In genomic region chr2:12915792-12916191, GRCh38 we compare ENCODE assay signal across 17 cellular contexts.
DNase-seq lines count a peak whose midpoint lies in the region; ATAC-seq, FAIRE-seq and TF ChIP-seq lines count a peak whose summit lies in the region.
"Had no signal": no experiment of that assay in that cellular context is flagged by ENCODE, and none has a peak within 500 bp of the region (broad histone marks: within the 10 kb centered on the region; RNA-seq: fewer than 3 reads in every experiment).

No MANE protein-coding gene starts in this region.

- H3K4me1 ChIP-seq in HepG2 (ENCODE audit: insufficient read depth, low read length): no peaks in the 10 kb centered on the region
- H3K4me1 ChIP-seq in right lobe of liver: no peaks in the 10 kb centered on the region
- no peaks in the 10 kb centered on the region for H3K4me1 ChIP-seq in astrocyte (ENCODE audit: insufficient read depth, low read length)

- H3K27ac Mint-ChIP-seq in astrocyte (ENCODE audit: unreplicated experiment): no peak overlapping the region
- H3K27ac Mint-ChIP-seq: CD14-positive monocyte had no signal

- no peaks in the 10 kb centered on the region for H3K36me3 Mint-ChIP-seq in astrocyte (ENCODE audit: low read depth, unreplicated experiment)
- H3K36me3 Mint-ChIP-seq: CD14-positive monocyte had no signal

- CTCF ChIA-PET in HepG2 (lab: Yijun Ruan, JAX; ENCODE audit: low intra/inter-chr PET ratio, low total read pairs): no interaction called here

- TF ChIP-seq CTCF in HepG2 (CRISPR knock-in tag; IDR thresholded peaks at IDR 0.05): no peak
- TF ChIP-seq CTCF in right lobe of liver (IDR thresholded peaks at IDR 0.05): no peak
- no peak for TF ChIP-seq CTCF in astrocyte (IDR thresholded peaks at IDR 0.05; ENCODE audit: insufficient read depth, low read depth, low read length)
- no peak for TF ChIP-seq CTCF in fibroblast of the aortic adventitia (IDR thresholded peaks at IDR 0.05; ENCODE audit: insufficient read depth, low read length)

- H3K27me3 Mint-ChIP-seq in astrocyte (ENCODE audit: low read depth, unreplicated experiment): peaks cover 4% of the 10 kb centered on the region

- H4K20me1 ChIP-seq in HepG2 (ENCODE audit: insufficient read depth, low read length): no peaks in the 10 kb centered on the region
- no peaks in the 10 kb centered on the region for H4K20me1 ChIP-seq in astrocyte (ENCODE audit: insufficient read depth, low read length)

- H3K36me3 ChIP-seq in HepG2 (replicated peaks in 1 of 2; ENCODE audit: control insufficient read depth in 1 of 2, insufficient read depth in 2 of 2, low read length in 2 of 2) (no peaks in the 10 kb centered on the region), right lobe of liver (no peaks in the 10 kb centered on the region), astrocyte (ENCODE audit: insufficient read depth, low read length) (no peaks in the 10 kb centered on the region)
- H3K36me3 ChIP-seq: SJCRH30 had no signal

- H3K4me2 ChIP-seq in HepG2 (ENCODE audit: low read depth, low read length) (no peak overlapping the region), astrocyte (ENCODE audit: low read length) (no peak overlapping the region)

- in situ Hi-C loops in HepG2 (cut with HindIII; ENCODE audit: extremely low pct_ligation_motif_present, low pct_unique_long_range_greater_than_20kb): no loop called here

- H3K9ac ChIP-seq in HepG2 (ENCODE audit: insufficient read depth, low read depth, low read length) (no peak overlapping the region), astrocyte (ENCODE audit: low read length) (no peak overlapping the region)

- TF ChIP-seq EP300 in HepG2 (IDR thresholded peaks at IDR 0.05; ENCODE audit: low read depth in 2 of 2, low read length in 2 of 2): no peak
- TF ChIP-seq EP300 in HepG2 (CRISPR knock-in tag; IDR thresholded peaks at IDR 0.05; ENCODE audit: borderline replicate concordance): no peak

- FAIRE-seq in HepG2 (lab: Jason Lieb, UNC) (no peak), astrocyte (lab: Jason Lieb, UNC) (no peak)

- BruUV-seq in HepG2 (replicated peaks; lab: Mats Ljungman, UMichigan): no TSS peak

- 88% methylated on average over 1 of the region's 1 CpG for WGBS in HepG2 (ENCODE audit: low lambda C conversion rate)
- 64% methylated on average over 1 of the region's 1 CpG for WGBS in right lobe of liver (ENCODE audit: insufficient coverage, low coverage, low lambda C conversion rate, missing lambda C conversion rate)

- intact Hi-C loops in HepG2 (cut with micrococcal nuclease; ENCODE audit: unreplicated experiment): no loop called here
- intact Hi-C loops in right lobe of liver (cut with DNase I): no loop called here

- H3K27ac ChIP-seq in HepG2 (ENCODE audit: extremely low read length, insufficient read depth, low read length): no peak overlapping the region
- H3K27ac ChIP-seq in right lobe of liver: no peak overlapping the region
- no peak overlapping the region for H3K27ac ChIP-seq in astrocyte (ENCODE audit: low read depth, low read length)
- H3K27ac ChIP-seq: SJCRH30 had no signal

- DNase-seq in HepG2 (ENCODE audit: low spot score): no peak
- no peak for DNase-seq in right lobe of liver
- DNase-seq in astrocyte (ENCODE audit: low read depth): peak; percentile 53
- DNase-seq in fibroblast of the aortic adventitia (ENCODE audit: low read depth): peak; percentile 52
- DNase-seq in T-helper 9 cell: no peak
- DNase-seq in GM19240 (ENCODE audit: insufficient read length, low spot score): no peak
- no peak for DNase-seq in pons (ENCODE audit: low spot score)
- DNase-seq: 8988T, COR-L47, GOT3, Karpas-422, NCI-H1436, NCI-H2081, NCI-H524, SJCRH30 had no signal

- H3K4me1 Mint-ChIP-seq in astrocyte (ENCODE audit: low read depth, unreplicated experiment): peaks cover 3% of the 10 kb centered on the region
- H3K4me1 Mint-ChIP-seq: CD14-positive monocyte had no signal

- H3K79me2 ChIP-seq in HepG2 (ENCODE audit: insufficient read depth, low read length) (no peaks in the 10 kb centered on the region), astrocyte (ENCODE audit: insufficient read depth, low read length) (no peaks in the 10 kb centered on the region)

- no peak overlapping the region for H3K4me3 Mint-ChIP-seq in astrocyte (ENCODE audit: unreplicated experiment)
- H3K4me3 Mint-ChIP-seq: CD14-positive monocyte had no signal

- H2AFZ ChIP-seq in HepG2 (ENCODE audit: low read length): no peak overlapping the region
- no peak overlapping the region for H2AFZ ChIP-seq in astrocyte (ENCODE audit: low read depth, low read length)

- no peak overlapping the region for H3K4me3 ChIP-seq in HepG2 (replicated peaks in 1 of 3; ENCODE audit: insufficient read depth in 1 of 3, low read depth in 2 of 3, low read length in 3 of 3)
- no peak overlapping the region for H3K4me3 ChIP-seq in right lobe of liver
- H3K4me3 ChIP-seq in astrocyte (ENCODE audit: insufficient read depth, low read depth, low read length): no peak overlapping the region
- no peak overlapping the region for H3K4me3 ChIP-seq in fibroblast of the aortic adventitia (ENCODE audit: low read depth, low read length)
- H3K4me3 ChIP-seq: SJCRH30 had no signal

- TF ChIP-seq RAD21 in HepG2 (CRISPR knock-in tag; IDR thresholded peaks at IDR 0.05): no peak

- POLR2A ChIA-PET in HepG2 (lab: Yijun Ruan, JAX): no interaction called here

- 0 out of 2 replicates have a peak, but pooled peaks cover 4% of the 10 kb centered on the region for H3K9me3 ChIP-seq in HepG2 (ENCODE audit: low read length)
- H3K9me3 ChIP-seq in right lobe of liver: no peaks in the 10 kb centered on the region
- H3K9me3 ChIP-seq in astrocyte (ENCODE audit: insufficient read depth, low read depth, low read length): no peaks in the 10 kb centered on the region
- H3K9me3 ChIP-seq: SJCRH30 had no signal

- no peak for ATAC-seq in HepG2
- no peak for ATAC-seq in right lobe of liver
- no peak for ATAC-seq in HG03432 (IDR thresholded peaks at IDR 0.05; ENCODE audit: unreplicated experiment)

- no peaks in the 10 kb centered on the region for H3K27me3 ChIP-seq in HepG2 (ENCODE audit: control insufficient read depth in 1 of 2, insufficient read depth in 2 of 2, low read length in 2 of 2)
- H3K27me3 ChIP-seq in right lobe of liver: no peaks in the 10 kb centered on the region
- H3K27me3 ChIP-seq in astrocyte (ENCODE audit: insufficient read depth, low read length): no peaks in the 10 kb centered on the region
- H3K27me3 ChIP-seq: SJCRH30 had no signal

- H3K9me3 Mint-ChIP-seq in astrocyte (ENCODE audit: unreplicated experiment): peaks cover 4% of the 10 kb centered on the region

- TF ChIP-seq POLR2A in HepG2 (IDR thresholded peaks at IDR 0.05; ENCODE audit: insufficient read depth in 1 of 2, low read depth in 2 of 2, low read length in 2 of 2): no peak
- no peak for TF ChIP-seq POLR2A in right lobe of liver (IDR thresholded peaks at IDR 0.05)

TF ChIP-seq in HepG2, 621 proteins besides CTCF, POLR2A, EP300 and RAD21:
- TF ChIP-seq NR1H2 (CRISPR knock-in tag; IDR thresholded peaks at IDR 0.05; ENCODE audit: borderline replicate concordance, low read depth): no peak
- no peak for TF ChIP-seq SRY (CRISPR knock-in tag; IDR thresholded peaks at IDR 0.05)
- TF ChIP-seq CEBPB (IDR thresholded peaks at IDR 0.05; ENCODE audit: borderline replicate concordance, low read depth, low read length): 0 out of 2 replicates have a peak, but pooled peaks have one; percentile 34

Comparison
In these comparisons a context has a peak if more than half of its experiments do, and no peak if none do; other contexts are left out.
1. DNase-seq: peak in astrocyte (single experiment) and fibroblast of the aortic adventitia (single experiment); none in HepG2 (single experiment), right lobe of liver (0 of 3), T-helper 9 cell (single experiment), GM19240 (single experiment) and pons (single experiment).